Comparison of ENCODE assay signal across 9 cellular contexts in the genomic region with DNA sequence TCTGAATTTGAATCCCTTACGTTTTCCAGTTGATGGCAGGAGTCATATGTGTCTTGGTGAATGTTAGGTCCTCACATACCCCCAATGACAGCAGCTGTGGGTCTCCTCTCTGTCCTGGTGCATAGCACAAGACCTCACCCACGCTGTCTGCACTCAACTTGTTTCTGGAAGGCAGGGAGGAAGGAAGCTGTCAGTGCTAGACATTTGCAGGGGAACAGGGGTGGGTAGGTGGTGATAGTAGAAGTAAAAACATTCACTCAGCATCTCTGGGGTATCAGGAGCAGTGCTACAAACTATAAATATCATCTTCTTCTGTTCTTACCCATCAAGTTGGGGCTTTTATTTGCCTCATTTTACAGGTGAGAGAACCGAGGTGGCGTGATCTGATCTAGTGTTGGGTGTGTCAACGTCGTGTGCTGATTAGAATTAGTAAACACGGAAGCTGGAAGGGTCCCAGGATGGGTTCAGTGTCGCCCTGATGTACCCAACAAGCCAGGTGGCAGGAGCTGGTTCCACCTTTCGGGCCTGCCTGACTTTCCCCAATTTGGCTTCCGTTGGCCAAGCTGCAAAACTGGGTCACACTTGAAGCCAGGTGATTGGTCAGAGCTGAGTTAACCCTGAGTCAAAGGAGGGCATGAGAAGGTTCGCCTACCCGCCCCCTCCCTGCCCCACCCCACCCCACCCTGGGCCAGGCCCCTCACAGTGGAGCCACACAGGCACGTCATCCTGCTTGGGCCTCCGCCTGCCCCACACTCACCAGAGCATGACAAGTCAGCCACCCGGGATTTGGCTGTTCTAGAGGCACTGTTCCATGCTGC. TPM values are rescaled to one million over a fixed set of nuclear protein-coding genes. Genes with fewer than 3 reads are reported as not detected.
A peak's percentile ranks its signal among the peaks of the same experiment; 100 is the strongest.
DNase-seq lines count a peak whose midpoint lies in the region; ATAC-seq, FAIRE-seq and TF ChIP-seq lines count a peak whose summit lies in the region.
"Had no signal": no experiment of that assay in that cellular context is flagged by ENCODE, and none has a peak within 500 bp of the region (broad histone marks: within the 10 kb centered on the region; RNA-seq: fewer than 3 reads in every experiment).

No MANE protein-coding gene starts in this region.

- no peaks in the 10 kb centered on the region for H3K27me3 ChIP-seq in thymus (ENCODE audit: control insufficient read depth, insufficient read depth)

- WGBS in thymus: 71% methylated on average over 15 of the region's 15 CpGs

- FAIRE-seq in HTR-8/SVneo (lab: Jason Lieb, UNC): no peak

- H3K27ac ChIP-seq in thymus (ENCODE audit: low read depth): peak overlapping the region; percentile 66

- DNase-seq in NCI-H1694 (lab: John Stamatoyannopoulos, UW) (peak; percentile 22), NCI-H1694 treated with DMSO at 0.1 percent for 48 hours (lab: John Stamatoyannopoulos, UW) (no peak), epithelial cell of esophagus (ENCODE audit: low read depth) (peak; percentile 81), HTR-8/SVneo (ENCODE audit: insufficient read length, low spot score) (no peak), KBM-7 (no peak)
- DNase-seq: foreskin fibroblast had no signal

- H3K4me1 ChIP-seq in thymus (ENCODE audit: control insufficient read depth, insufficient read depth, low read length): peaks cover 32% of the 10 kb centered on the region

- no peaks in the 10 kb centered on the region for H3K9me3 ChIP-seq in thymus (ENCODE audit: control insufficient read depth)

- H3K4me3 ChIP-seq in epithelial cell of esophagus (ENCODE audit: low read length) (no peak overlapping the region), thymus (ENCODE audit: low read length) (no peak overlapping the region)

- in situ Hi-C loops in KBM-7 (cut with MboI; ENCODE audit: low pct_unique_long_range_greater_than_20kb, low sequenced_read_pairs): no loop called here

- no peak for TF ChIP-seq CTCF in epithelial cell of esophagus (IDR thresholded peaks at IDR 0.05; ENCODE audit: insufficient read depth, low read depth, low read length, missing control alignments)

- peaks cover 9% of the 10 kb centered on the region for H3K36me3 ChIP-seq in thymus (ENCODE audit: control insufficient read depth, insufficient read depth)

- ATAC-seq in HG03342 (IDR thresholded peaks at IDR 0.05; ENCODE audit: unreplicated experiment) (peak; percentile 65), GM19328 (IDR thresholded peaks at IDR 0.05; ENCODE audit: unreplicated experiment) (no peak)

RNA-seq across cellular contexts. Expression of a gene that starts 15.8 kb away (rescaled TPM):
- 69.2 TPM for polyA plus RNA-seq in thymus

Comparison
In these comparisons a context has a peak if more than half of its experiments do, and no peak if none do; other contexts are left out.
1. DNase-seq: peak in NCI-H1694 (single experiment) and epithelial cell of esophagus (single experiment); none in NCI-H1694 treated with DMSO at 0.1 percent for 48 hours (single experiment), HTR-8/SVneo (single experiment) and KBM-7 (single experiment).